In the genomic region with DNA sequence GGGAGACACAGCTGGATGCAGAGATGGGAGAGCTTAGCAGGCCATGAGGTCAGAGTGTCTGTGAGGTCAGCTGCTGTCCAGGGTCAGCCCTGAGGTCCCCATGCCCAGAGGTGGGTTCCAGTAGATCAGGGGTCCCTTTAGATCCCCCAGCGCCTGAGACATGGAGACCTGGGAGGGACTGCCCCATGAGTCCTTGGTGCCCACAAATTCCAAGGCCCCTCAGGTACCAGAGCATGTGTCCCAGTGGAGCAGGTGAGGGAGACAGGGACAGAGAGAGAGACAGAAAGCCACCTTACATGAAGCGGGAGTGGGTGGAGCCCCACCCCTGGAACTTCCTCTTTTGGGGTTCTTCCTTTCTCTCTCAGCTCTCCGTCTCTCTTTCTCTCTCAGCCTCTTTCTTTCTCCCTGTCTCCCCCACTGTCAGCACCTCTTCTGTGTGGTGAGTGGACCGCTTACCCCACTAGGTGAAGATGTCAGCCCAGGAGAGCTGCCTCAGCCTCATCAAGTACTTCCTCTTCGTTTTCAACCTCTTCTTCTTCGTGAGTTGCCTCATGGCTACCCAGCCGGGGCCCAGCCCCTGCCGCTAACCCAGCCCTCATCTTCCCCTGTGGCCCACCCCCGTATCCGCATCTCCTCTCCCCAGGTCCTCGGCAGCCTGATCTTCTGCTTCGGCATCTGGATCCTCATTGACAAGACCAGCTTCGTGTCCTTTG, we compare ENCODE assay signal across 2 cellular contexts.
TF ChIP-seq lines count a peak whose summit lies in the region.

A gene with protein sequence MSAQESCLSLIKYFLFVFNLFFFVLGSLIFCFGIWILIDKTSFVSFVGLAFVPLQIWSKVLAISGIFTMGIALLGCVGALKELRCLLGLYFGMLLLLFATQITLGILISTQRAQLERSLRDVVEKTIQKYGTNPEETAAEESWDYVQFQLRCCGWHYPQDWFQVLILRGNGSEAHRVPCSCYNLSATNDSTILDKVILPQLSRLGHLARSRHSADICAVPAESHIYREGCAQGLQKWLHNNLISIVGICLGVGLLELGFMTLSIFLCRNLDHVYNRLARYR (plus strand): TSS at position 336 of the 713 bp plus-strand sequence. CDS start 135 bp downstream, at position 471.

TF ChIP-seq in K562, 482 proteins besides CTCF, POLR2A, EP300 and RAD21 (continues in another document):
- TF ChIP-seq, protein P1, sequence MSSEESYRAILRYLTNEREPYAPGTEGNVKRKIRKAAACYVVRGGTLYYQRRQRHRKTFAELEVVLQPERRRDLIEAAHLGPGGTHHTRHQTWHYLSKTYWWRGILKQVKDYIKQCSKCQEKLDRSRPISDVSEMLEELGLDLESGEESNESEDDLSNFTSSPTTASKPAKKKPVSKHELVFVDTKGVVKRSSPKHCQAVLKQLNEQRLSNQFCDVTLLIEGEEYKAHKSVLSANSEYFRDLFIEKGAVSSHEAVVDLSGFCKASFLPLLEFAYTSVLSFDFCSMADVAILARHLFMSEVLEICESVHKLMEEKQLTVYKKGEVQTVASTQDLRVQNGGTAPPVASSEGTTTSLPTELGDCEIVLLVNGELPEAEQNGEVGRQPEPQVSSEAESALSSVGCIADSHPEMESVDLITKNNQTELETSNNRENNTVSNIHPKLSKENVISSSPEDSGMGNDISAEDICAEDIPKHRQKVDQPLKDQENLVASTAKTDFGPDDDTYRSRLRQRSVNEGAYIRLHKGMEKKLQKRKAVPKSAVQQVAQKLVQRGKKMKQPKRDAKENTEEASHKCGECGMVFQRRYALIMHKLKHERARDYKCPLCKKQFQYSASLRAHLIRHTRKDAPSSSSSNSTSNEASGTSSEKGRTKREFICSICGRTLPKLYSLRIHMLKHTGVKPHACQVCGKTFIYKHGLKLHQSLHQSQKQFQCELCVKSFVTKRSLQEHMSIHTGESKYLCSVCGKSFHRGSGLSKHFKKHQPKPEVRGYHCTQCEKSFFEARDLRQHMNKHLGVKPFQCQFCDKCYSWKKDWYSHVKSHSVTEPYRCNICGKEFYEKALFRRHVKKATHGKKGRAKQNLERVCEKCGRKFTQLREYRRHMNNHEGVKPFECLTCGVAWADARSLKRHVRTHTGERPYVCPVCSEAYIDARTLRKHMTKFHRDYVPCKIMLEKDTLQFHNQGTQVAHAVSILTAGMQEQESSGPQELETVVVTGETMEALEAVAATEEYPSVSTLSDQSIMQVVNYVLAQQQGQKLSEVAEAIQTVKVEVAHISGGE (CRISPR knock-in tag; IDR thresholded peaks at IDR 0.05), result no peak
- TF ChIP-seq ZNF347 (CRISPR knock-in tag; IDR thresholded peaks at IDR 0.05; ENCODE audit: low read depth), result no peak
- peak; percentile 57 for TF ChIP-seq EP400 (IDR thresholded peaks at IDR 0.05)
- no peak; the same call in 1 of the 2 replicates for TF ChIP-seq KLF16 (IDR thresholded peaks at IDR 0.05)
- no peak for TF ChIP-seq POLR2H (tag; IDR thresholded peaks at IDR 0.05; ENCODE audit: low read depth)
- TF ChIP-seq ZBTB7A (IDR thresholded peaks at IDR 0.05; ENCODE audit: borderline replicate concordance, control insufficient read depth, low read depth, low read length), result peak; percentile 64; the same call in 1 of the 2 replicates
- TF ChIP-seq HDAC1 (IDR thresholded peaks at IDR 0.05), result no peak
- TF ChIP-seq ILF3 (IDR thresholded peaks at IDR 0.05; ENCODE audit: borderline replicate concordance), result no peak
- TF ChIP-seq SMAD2 (IDR thresholded peaks at IDR 0.05; ENCODE audit: low read depth, low read length), result no peak
- TF ChIP-seq SMARCB1 (IDR thresholded peaks at IDR 0.05; ENCODE audit: insufficient read length, low read depth), result peak; percentile 82
- 0 out of 2 replicates have a peak, but pooled peaks have one; percentile 52 for TF ChIP-seq KLF1 (tag; IDR thresholded peaks at IDR 0.05)
- TF ChIP-seq FOXA3 (CRISPR knock-in tag; conservative IDR thresholded peaks at IDR 0.05 in 1 of 2, IDR thresholded peaks at IDR 0.05 in 1 of 2), result no peak
- TF ChIP-seq, protein P2, sequence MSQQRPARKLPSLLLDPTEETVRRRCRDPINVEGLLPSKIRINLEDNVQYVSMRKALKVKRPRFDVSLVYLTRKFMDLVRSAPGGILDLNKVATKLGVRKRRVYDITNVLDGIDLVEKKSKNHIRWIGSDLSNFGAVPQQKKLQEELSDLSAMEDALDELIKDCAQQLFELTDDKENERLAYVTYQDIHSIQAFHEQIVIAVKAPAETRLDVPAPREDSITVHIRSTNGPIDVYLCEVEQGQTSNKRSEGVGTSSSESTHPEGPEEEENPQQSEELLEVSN (IDR thresholded peaks at IDR 0.05; ENCODE audit: borderline replicate concordance in 1 of 2, extremely low read depth in 1 of 2, insufficient read depth in 1 of 2, insufficient read length in 1 of 2, low read depth in 1 of 2, low read length in 1 of 2, poor library complexity in 1 of 2, severe bottlenecking in 1 of 2), result peak; percentile 8 to 18
- TF ChIP-seq HNRNPUL1 (IDR thresholded peaks at IDR 0.05; ENCODE audit: low read length), result no peak
- no peak for TF ChIP-seq YBX1 (IDR thresholded peaks at IDR 0.05)
- no peak for TF ChIP-seq NONO (IDR thresholded peaks at IDR 0.05; ENCODE audit: low read depth in 2 of 2, low read length in 1 of 2)
- TF ChIP-seq GTF2E2 (tag; IDR thresholded peaks at IDR 0.05), result no peak
- 0 out of 2 replicates have a peak, but pooled peaks have one; percentile 26 for TF ChIP-seq ESRRA (IDR thresholded peaks at IDR 0.05; ENCODE audit: borderline replicate concordance, low read depth)
- no peak for TF ChIP-seq TRIM28 (IDR thresholded peaks at IDR 0.05)
- peak; percentile 30 for TF ChIP-seq TAF1 (IDR thresholded peaks at IDR 0.05; ENCODE audit: control insufficient read depth, extremely low read depth, insufficient read depth, low read length, severe bottlenecking)
- 0 out of 2 replicates have a peak, but pooled peaks have one; percentile 29 for TF ChIP-seq ZNF263 (CRISPR knock-in tag; IDR thresholded peaks at IDR 0.05; ENCODE audit: borderline replicate concordance)
- TF ChIP-seq, protein P3, sequence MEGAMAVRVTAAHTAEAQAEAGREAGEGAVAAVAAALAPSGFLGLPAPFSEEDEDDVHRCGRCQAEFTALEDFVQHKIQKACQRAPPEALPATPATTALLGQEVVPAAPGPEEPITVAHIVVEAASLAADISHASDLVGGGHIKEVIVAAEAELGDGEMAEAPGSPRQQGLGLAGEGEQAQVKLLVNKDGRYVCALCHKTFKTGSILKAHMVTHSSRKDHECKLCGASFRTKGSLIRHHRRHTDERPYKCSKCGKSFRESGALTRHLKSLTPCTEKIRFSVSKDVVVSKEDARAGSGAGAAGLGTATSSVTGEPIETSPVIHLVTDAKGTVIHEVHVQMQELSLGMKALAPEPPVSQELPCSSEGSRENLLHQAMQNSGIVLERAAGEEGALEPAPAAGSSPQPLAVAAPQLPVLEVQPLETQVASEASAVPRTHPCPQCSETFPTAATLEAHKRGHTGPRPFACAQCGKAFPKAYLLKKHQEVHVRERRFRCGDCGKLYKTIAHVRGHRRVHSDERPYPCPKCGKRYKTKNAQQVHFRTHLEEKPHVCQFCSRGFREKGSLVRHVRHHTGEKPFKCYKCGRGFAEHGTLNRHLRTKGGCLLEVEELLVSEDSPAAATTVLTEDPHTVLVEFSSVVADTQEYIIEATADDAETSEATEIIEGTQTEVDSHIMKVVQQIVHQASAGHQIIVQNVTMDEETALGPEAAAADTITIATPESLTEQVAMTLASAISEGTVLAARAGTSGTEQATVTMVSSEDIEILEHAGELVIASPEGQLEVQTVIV (CRISPR knock-in tag; IDR thresholded peaks at IDR 0.05; ENCODE audit: borderline replicate concordance), result no peak
- TF ChIP-seq ZNF175 (CRISPR knock-in tag; IDR thresholded peaks at IDR 0.05; ENCODE audit: low read depth), result no peak
- TF ChIP-seq ZNF23 (CRISPR knock-in tag; IDR thresholded peaks at IDR 0.05), result no peak
- no peak for TF ChIP-seq CHD4 (IDR thresholded peaks at IDR 0.05; ENCODE audit: insufficient read depth, insufficient replicate concordance, low read depth, low read length, poor library complexity, severe bottlenecking)
- no peak for TF ChIP-seq ELF4 (CRISPR knock-in tag; IDR thresholded peaks at IDR 0.05)
- no peak for TF ChIP-seq ZSCAN29 (IDR thresholded peaks at IDR 0.05)

TF ChIP-seq in SK-N-SH, 30 proteins besides CTCF, POLR2A, EP300 and RAD21:
- TF ChIP-seq JUND (IDR thresholded peaks at IDR 0.05) (no peak), FOXM1 (IDR thresholded peaks at IDR 0.05; ENCODE audit: low read depth) (no peak), FOSL2 (IDR thresholded peaks at IDR 0.05; ENCODE audit: borderline replicate concordance, low read depth) (no peak), RCOR1 (IDR thresholded peaks at IDR 0.05; ENCODE audit: low read length) (no peak), YY1 (IDR thresholded peaks at IDR 0.05; ENCODE audit: low read depth) (no peak), MXI1 (IDR thresholded peaks at IDR 0.05; ENCODE audit: low read depth, low read length) (no peak), CHD2 (IDR thresholded peaks at IDR 0.05; ENCODE audit: low read length, partially characterized antibody) (no peak), RXRA (IDR thresholded peaks at IDR 0.05; ENCODE audit: borderline replicate concordance, low read depth) (no peak), ELF1 (IDR thresholded peaks at IDR 0.05) (no peak), GATA2 (CRISPR knock-in tag; IDR thresholded peaks at IDR 0.05) (no peak), NFIC (IDR thresholded peaks at IDR 0.05; ENCODE audit: borderline replicate concordance) (no peak)
- TF ChIP-seq, protein P4, sequence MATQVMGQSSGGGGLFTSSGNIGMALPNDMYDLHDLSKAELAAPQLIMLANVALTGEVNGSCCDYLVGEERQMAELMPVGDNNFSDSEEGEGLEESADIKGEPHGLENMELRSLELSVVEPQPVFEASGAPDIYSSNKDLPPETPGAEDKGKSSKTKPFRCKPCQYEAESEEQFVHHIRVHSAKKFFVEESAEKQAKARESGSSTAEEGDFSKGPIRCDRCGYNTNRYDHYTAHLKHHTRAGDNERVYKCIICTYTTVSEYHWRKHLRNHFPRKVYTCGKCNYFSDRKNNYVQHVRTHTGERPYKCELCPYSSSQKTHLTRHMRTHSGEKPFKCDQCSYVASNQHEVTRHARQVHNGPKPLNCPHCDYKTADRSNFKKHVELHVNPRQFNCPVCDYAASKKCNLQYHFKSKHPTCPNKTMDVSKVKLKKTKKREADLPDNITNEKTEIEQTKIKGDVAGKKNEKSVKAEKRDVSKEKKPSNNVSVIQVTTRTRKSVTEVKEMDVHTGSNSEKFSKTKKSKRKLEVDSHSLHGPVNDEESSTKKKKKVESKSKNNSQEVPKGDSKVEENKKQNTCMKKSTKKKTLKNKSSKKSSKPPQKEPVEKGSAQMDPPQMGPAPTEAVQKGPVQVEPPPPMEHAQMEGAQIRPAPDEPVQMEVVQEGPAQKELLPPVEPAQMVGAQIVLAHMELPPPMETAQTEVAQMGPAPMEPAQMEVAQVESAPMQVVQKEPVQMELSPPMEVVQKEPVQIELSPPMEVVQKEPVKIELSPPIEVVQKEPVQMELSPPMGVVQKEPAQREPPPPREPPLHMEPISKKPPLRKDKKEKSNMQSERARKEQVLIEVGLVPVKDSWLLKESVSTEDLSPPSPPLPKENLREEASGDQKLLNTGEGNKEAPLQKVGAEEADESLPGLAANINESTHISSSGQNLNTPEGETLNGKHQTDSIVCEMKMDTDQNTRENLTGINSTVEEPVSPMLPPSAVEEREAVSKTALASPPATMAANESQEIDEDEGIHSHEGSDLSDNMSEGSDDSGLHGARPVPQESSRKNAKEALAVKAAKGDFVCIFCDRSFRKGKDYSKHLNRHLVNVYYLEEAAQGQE (IDR thresholded peaks at IDR 0.05; ENCODE audit: low read depth, low read length), result no peak
- TF ChIP-seq, protein P5, sequence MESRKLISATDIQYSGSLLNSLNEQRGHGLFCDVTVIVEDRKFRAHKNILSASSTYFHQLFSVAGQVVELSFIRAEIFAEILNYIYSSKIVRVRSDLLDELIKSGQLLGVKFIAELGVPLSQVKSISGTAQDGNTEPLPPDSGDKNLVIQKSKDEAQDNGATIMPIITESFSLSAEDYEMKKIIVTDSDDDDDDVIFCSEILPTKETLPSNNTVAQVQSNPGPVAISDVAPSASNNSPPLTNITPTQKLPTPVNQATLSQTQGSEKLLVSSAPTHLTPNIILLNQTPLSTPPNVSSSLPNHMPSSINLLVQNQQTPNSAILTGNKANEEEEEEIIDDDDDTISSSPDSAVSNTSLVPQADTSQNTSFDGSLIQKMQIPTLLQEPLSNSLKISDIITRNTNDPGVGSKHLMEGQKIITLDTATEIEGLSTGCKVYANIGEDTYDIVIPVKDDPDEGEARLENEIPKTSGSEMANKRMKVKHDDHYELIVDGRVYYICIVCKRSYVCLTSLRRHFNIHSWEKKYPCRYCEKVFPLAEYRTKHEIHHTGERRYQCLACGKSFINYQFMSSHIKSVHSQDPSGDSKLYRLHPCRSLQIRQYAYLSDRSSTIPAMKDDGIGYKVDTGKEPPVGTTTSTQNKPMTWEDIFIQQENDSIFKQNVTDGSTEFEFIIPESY (IDR thresholded peaks at IDR 0.05; ENCODE audit: borderline replicate concordance, low read depth), result no peak
